In the genomic region with DNA sequence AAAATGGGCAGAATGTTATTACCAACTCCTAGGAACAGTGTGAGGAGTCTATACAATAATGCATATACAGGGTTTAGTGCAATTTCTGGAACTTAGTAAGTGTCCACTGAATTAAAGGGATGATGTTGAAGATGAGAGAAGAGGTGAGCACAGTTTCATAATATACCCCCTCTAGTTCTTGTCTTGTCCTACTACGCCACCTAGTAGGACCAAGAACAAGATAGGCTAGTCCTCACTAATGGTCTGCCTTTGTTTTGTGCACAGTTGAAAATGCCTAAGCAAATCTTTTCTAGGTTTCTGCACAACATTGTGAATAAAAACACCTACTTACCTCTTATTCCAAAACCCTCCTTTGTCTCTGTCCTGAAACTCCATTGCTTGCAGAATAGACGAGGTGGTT, we compare ENCODE assay signal across 30 cellular contexts.
A peak's percentile ranks its signal among the peaks of the same experiment; 100 is the strongest.
DNase-seq lines count a peak whose midpoint lies in the region; TF ChIP-seq lines count a peak whose summit lies in the region.
"Had no signal": no experiment of that assay in that cellular context is flagged by ENCODE, and none has a peak within 500 bp of the region (broad histone marks: within the 10 kb centered on the region; RNA-seq: fewer than 3 reads in every experiment).

No MANE protein-coding gene starts in this region.

- H3K9ac ChIP-seq in mesendoderm (ENCODE audit: low read length) (no peak overlapping the region), colonic mucosa (ENCODE audit: low read depth in 2 of 2, low read length in 2 of 2) (no peak overlapping the region)
- H3K9ac ChIP-seq: parathyroid adenoma had no signal

- no peak for TF ChIP-seq EP300 in sigmoid colon (IDR thresholded peaks at IDR 0.05)

- no peak overlapping the region for H3K4ac ChIP-seq in mesendoderm (ENCODE audit: low read depth, low read length)

- WGBS in mesendoderm (ENCODE audit: extremely low coverage, insufficient coverage, low lambda C conversion rate), result no CpG with 5 or more reads among the region's 2 CpGs
- WGBS in sigmoid colon, 2 donors, result 66 to 81% methylated on average over 2 of the region's 2 CpGs

- H2BK15ac ChIP-seq in mesendoderm (replicated peaks; ENCODE audit: low read depth), result no peak overlapping the region

- H3K18ac ChIP-seq in mesendoderm (ENCODE audit: low read length), result no peak overlapping the region

- TF ChIP-seq CTCF in colonic mucosa (IDR thresholded peaks at IDR 0.05), result no peak
- no peak for TF ChIP-seq CTCF in sigmoid colon (IDR thresholded peaks at IDR 0.05)

- H3K27me3 ChIP-seq in mesendoderm (ENCODE audit: insufficient read depth, low read length, poor library complexity) (no peaks in the 10 kb centered on the region), colonic mucosa (no peaks in the 10 kb centered on the region), sigmoid colon (no peaks in the 10 kb centered on the region)
- H3K27me3 ChIP-seq: testis had no signal

- intact Hi-C loops in colonic mucosa (cut with DNase I) (no loop called here), sigmoid colon (cut with DNase I) (no loop called here)

- H4K5ac ChIP-seq in mesendoderm (ENCODE audit: low read length), result no peak overlapping the region

- H3K9me3 ChIP-seq in colonic mucosa (no peaks in the 10 kb centered on the region), sigmoid colon (no peaks in the 10 kb centered on the region)
- H3K9me3 ChIP-seq: A549, testis had no signal

- no peak overlapping the region for H3K23ac ChIP-seq in mesendoderm (ENCODE audit: low read length)

- H3K36me3 ChIP-seq in mesendoderm (ENCODE audit: control insufficient read depth, insufficient read depth, low read length) (no peaks in the 10 kb centered on the region), colonic mucosa (no peaks in the 10 kb centered on the region), sigmoid colon (no peaks in the 10 kb centered on the region)

- DNase-seq in NCI-H748 (lab: John Stamatoyannopoulos, UW; ENCODE audit: unreplicated experiment) (peak; percentile 34), NCI-H748 treated with DMSO at 0.1 percent for 48 hours (lab: John Stamatoyannopoulos, UW) (no peak), LHCN-M2 (ENCODE audit: low read depth) (peak; percentile 3), RKO (ENCODE audit: low spot score) (peak; percentile 4), mesendoderm (peak; percentile 27), colonic mucosa (no peak), sigmoid colon (no peak), NCI-H2081 (lab: John Stamatoyannopoulos, UW) (no peak)
- DNase-seq: activated CD4-positive, alpha-beta memory T cell treated with anti-CD3 and anti-CD28 coated beads, Interleukin-2, amount 10 ng/mL, durations not matched to agents 7 days and 5 days; activated CD8-positive, alpha-beta memory T cell treated with anti-CD3 and anti-CD28 coated beads, Interleukin-2, amount 50 U/mL, for 4 hours; activated naive CD4-positive, alpha-beta T cell; AML-193; caudate nucleus; CD4-positive, alpha-beta T cell; head of caudate nucleus; Karpas-422; kidney; left ventricle myocardium superior; NCI-H1092; NCI-H187 treated with DMSO at 0.1 percent for 48 hours; OCI-M1; retina; small intestine; stimulated activated CD4-positive, alpha-beta T cell treated with anti-CD3 and anti-CD28 coated beads, Interleukin-1b, Interleukin-23, amount 100 ng/mL, for 48 hours; stimulated activated CD8-positive, alpha-beta memory T cell treated with anti-CD3 and anti-CD28 coated beads, Interleukin-4, amount 100 ng/mL, for 48 hours; T-helper 17 cell; testis had no signal

- no peak overlapping the region for H2BK5ac ChIP-seq in mesendoderm (ENCODE audit: low read length)

- H3K4me2 ChIP-seq in mesendoderm (ENCODE audit: low read length), result no peak overlapping the region
- H3K4me2 ChIP-seq: A549 had no signal

- no peak overlapping the region for H3K4me3 ChIP-seq in mesendoderm (ENCODE audit: low read length)
- no peak overlapping the region for H3K4me3 ChIP-seq in colonic mucosa
- H3K4me3 ChIP-seq in sigmoid colon, result no peak overlapping the region
- H3K4me3 ChIP-seq: A549, GM12878, testis had no signal

- H3K27ac ChIP-seq in mesendoderm (ENCODE audit: low read depth, low read length) (no peak overlapping the region), colonic mucosa (no peak overlapping the region), sigmoid colon (no peak overlapping the region)
- H3K27ac ChIP-seq: A549, parathyroid adenoma, testis had no signal

- H2BK120ac ChIP-seq in mesendoderm (ENCODE audit: low read depth, low read length), result no peak overlapping the region

- TF ChIP-seq POLR2A in sigmoid colon (IDR thresholded peaks at IDR 0.05), result no peak

- H2AK5ac ChIP-seq in mesendoderm (ENCODE audit: low read length), result no peak overlapping the region

- H3K79me1 ChIP-seq in mesendoderm (ENCODE audit: low read length), result no peaks in the 10 kb centered on the region

- no peak overlapping the region for H3K56ac ChIP-seq in mesendoderm (ENCODE audit: low read length)

- H3K4me1 ChIP-seq in mesendoderm (ENCODE audit: control insufficient read depth, low read depth, low read length), result no peaks in the 10 kb centered on the region
- no peaks in the 10 kb centered on the region for H3K4me1 ChIP-seq in colonic mucosa
- no peaks in the 10 kb centered on the region for H3K4me1 ChIP-seq in sigmoid colon
- H3K4me1 ChIP-seq: A549, parathyroid adenoma, testis had no signal

- no peak overlapping the region for H4K8ac ChIP-seq in mesendoderm (ENCODE audit: low read depth, low read length)

- H3K79me2 ChIP-seq in mesendoderm (ENCODE audit: control insufficient read depth, insufficient read depth, low read length), result no peaks in the 10 kb centered on the region
- H3K79me2 ChIP-seq: parathyroid adenoma had no signal

Comparison
In these comparisons a context has a peak if more than half of its experiments do, and no peak if none do; other contexts are left out.
1. DNase-seq: peak in NCI-H748 (single experiment), LHCN-M2 (single experiment), RKO (single experiment) and mesendoderm (single experiment); none in NCI-H748 treated with DMSO at 0.1 percent for 48 hours (single experiment), colonic mucosa (single experiment), sigmoid colon (single experiment) and NCI-H2081 (0 of 2).